In genomic region chr16:24007934-24008333, GRCh38 we compare ENCODE assay signal across 22 cellular contexts.
DNase-seq lines count a peak whose midpoint lies in the region; ATAC-seq, FAIRE-seq and TF ChIP-seq lines count a peak whose summit lies in the region.
"Had no signal": no experiment of that assay in that cellular context is flagged by ENCODE, and none has a peak within 500 bp of the region (broad histone marks: within the 10 kb centered on the region; RNA-seq: fewer than 3 reads in every experiment).

No MANE protein-coding gene starts in this region.

- H3K36me3 Mint-ChIP-seq in IgD-negative memory B cell = peaks cover 5% of the 10 kb centered on the region
- peaks cover 10% of the 10 kb centered on the region for H3K36me3 Mint-ChIP-seq in T-helper 2 cell treated with Interferon-gamma antibody and Interleukin-4, amounts not matched to agents 5 μg/mL and 100 μg/mL, for 36 hours (ENCODE audit: low read depth)

- FAIRE-seq in K562 (lab: Jason Lieb, UNC) = peak; percentile 15
- FAIRE-seq: A204.1, GM19239 had no signal

- in situ Hi-C loops in K562 (cut with MboI) = no loop called here

- WGBS in K562 (ENCODE audit: insufficient coverage, low coverage, missing lambda C conversion rate) = 73% methylated on average over 1 of the region's 1 CpG

- peaks cover 0 to 62% (median 0%) of the 10 kb centered on the region in 11 experiments; a peak in 4 of 22 replicates for H4K20me1 ChIP-seq in BLaER1 treated with 17β-estradiol and CSF1 and Interleukin-3, amounts not matched to agents 10 nM and 100 nM
- H4K20me1 ChIP-seq in K562 (replicated peaks; ENCODE audit: control insufficient read depth, insufficient read depth, low read length) = no peaks in the 10 kb centered on the region

- H3K9me3 Mint-ChIP-seq in IgD-negative memory B cell = no peaks in the 10 kb centered on the region
- no peaks in the 10 kb centered on the region for H3K9me3 Mint-ChIP-seq in T-helper 2 cell treated with Interferon-gamma antibody and Interleukin-4, amounts not matched to agents 5 μg/mL and 100 μg/mL, for 36 hours

- H3K4me1 Mint-ChIP-seq in IgD-negative memory B cell = peaks cover 65 to 80% (median 70%) of the 10 kb centered on the region in 3 donors
- H3K4me1 Mint-ChIP-seq in T-helper 2 cell treated with Interferon-gamma antibody and Interleukin-4, amounts not matched to agents 5 μg/mL and 100 μg/mL, for 36 hours (ENCODE audit: low read depth) = peaks cover 20% of the 10 kb centered on the region

- H3K27me3 Mint-ChIP-seq in IgD-negative memory B cell = no peaks in the 10 kb centered on the region
- no peaks in the 10 kb centered on the region for H3K27me3 Mint-ChIP-seq in T-helper 2 cell treated with Interferon-gamma antibody and Interleukin-4, amounts not matched to agents 5 μg/mL and 100 μg/mL, for 36 hours (ENCODE audit: low read depth)

- peaks cover 0 to 59% (median 2%) of the 10 kb centered on the region in 11 experiments; a peak in 5 of 22 replicates for H3K36me3 ChIP-seq in BLaER1 treated with 17β-estradiol and CSF1 and Interleukin-3, amounts not matched to agents 10 nM and 100 nM
- H3K36me3 ChIP-seq in K562 (ENCODE audit: control insufficient read depth, insufficient read depth, low read length) = peaks cover 91% of the 10 kb centered on the region
- peaks cover 20% of the 10 kb centered on the region for H3K36me3 ChIP-seq in neutrophil
- no peaks in the 10 kb centered on the region for H3K36me3 ChIP-seq in ascending aorta

- H3K9me3 ChIP-seq in BLaER1 treated with 17β-estradiol and CSF1 and Interleukin-3, amounts not matched to agents 10 nM and 100 nM (replicated peaks in 1 of 11) = no peaks in the 10 kb centered on the region
- H3K9me3 ChIP-seq in K562 (replicated peaks; ENCODE audit: control insufficient read depth, insufficient read depth, low read depth, low read length) = no peaks in the 10 kb centered on the region
- H3K9me3 ChIP-seq in neutrophil = no peaks in the 10 kb centered on the region
- no peaks in the 10 kb centered on the region for H3K9me3 ChIP-seq in ascending aorta
- H3K9me3 ChIP-seq: SK-N-SH had no signal

- no peak for DNase-seq in K562 (ENCODE audit: extremely low read depth in 1 of 4, low spot score in 3 of 4)
- no peak for DNase-seq in putamen (ENCODE audit: low spot score)
- no peak for DNase-seq in T-helper 2 cell treated with Interferon-gamma antibody and Interleukin-4, amounts not matched to agents 5 μg/mL and 100 μg/mL, for 36 hours (ENCODE audit: low spot score)
- DNase-seq in Right ventricle myocardium superior = no peak
- DNase-seq in ascending aorta (ENCODE audit: low spot score in 2 of 2) = no peak
- DNase-seq: EL, GF-D8, KG1, NCI-H1092, NCI-H1436 treated with DMSO at 0.1 percent for 48 hours, NCI-H1930, NCI-H510A, NCI-H748 treated with DMSO at 0.1 percent for 48 hours, PC-9, RPMI8226, SHP77 treated with DMSO at 0.1 percent for 48 hours had no signal

- TF ChIP-seq EP300 in K562 (IDR thresholded peaks at IDR 0.05; ENCODE audit: low read length) = no peak

- no peaks in the 10 kb centered on the region for H3K27me3 ChIP-seq in BLaER1 treated with 17β-estradiol and CSF1 and Interleukin-3, amounts not matched to agents 10 nM and 100 nM
- H3K27me3 ChIP-seq in K562 (ENCODE audit: control insufficient read depth in 2 of 2, insufficient read depth in 2 of 2, low read length in 2 of 2) = no peaks in the 10 kb centered on the region
- no peaks in the 10 kb centered on the region for H3K27me3 ChIP-seq in neutrophil
- H3K27me3 ChIP-seq in ascending aorta = no peaks in the 10 kb centered on the region

- peak overlapping the region in 2 of 11 experiments; percentile 18 to 29; a peak in 1 of 22 replicates for H3K9ac ChIP-seq in BLaER1 treated with 17β-estradiol and CSF1 and Interleukin-3, amounts not matched to agents 10 nM and 100 nM
- no peak overlapping the region; a peak in 1 of 4 replicates for H3K9ac ChIP-seq in K562 (ENCODE audit: insufficient read depth in 1 of 2, low read depth in 2 of 2, low read length in 2 of 2)
- H3K9ac ChIP-seq: SK-N-SH had no signal

- H3K4me1 ChIP-seq in BLaER1 treated with 17β-estradiol and CSF1 and Interleukin-3, amounts not matched to agents 10 nM and 100 nM = peaks cover 28 to 74% (median 55%) of the 10 kb centered on the region in 10 experiments
- peaks cover 4 to 15% of the 10 kb centered on the region in 2 experiments; a peak in 3 of 5 replicates for H3K4me1 ChIP-seq in K562 (replicated peaks in 1 of 2; ENCODE audit: control insufficient read depth in 2 of 2, insufficient read depth in 2 of 2, low read length in 2 of 2)
- H3K4me1 ChIP-seq in neutrophil (ENCODE audit: control insufficient read depth in 1 of 2, insufficient read depth in 1 of 2, low read depth in 1 of 2, low read length in 1 of 2) = peaks cover 40 to 48% of the 10 kb centered on the region in 2 experiments
- H3K4me1 ChIP-seq in ascending aorta = no peaks in the 10 kb centered on the region

- H3K9me1 ChIP-seq in K562 (ENCODE audit: control insufficient read depth, insufficient read depth, low read length) = peaks cover 2% of the 10 kb centered on the region

- no TSS peak for BruUV-seq in K562 (replicated peaks; lab: Mats Ljungman, UMichigan)

- intact Hi-C loops in K562 (cut with micrococcal nuclease) (no loop called here), Right ventricle myocardium superior (cut with DNase I) (no loop called here), ascending aorta (cut with DNase I) (no loop called here)

- no peak for ATAC-seq in K562
- ATAC-seq in Right ventricle myocardium superior (ENCODE audit: poor library complexity) = no peak

- H3K4me3 Mint-ChIP-seq in IgD-negative memory B cell = no peak overlapping the region
- no peak overlapping the region for H3K4me3 Mint-ChIP-seq in T-helper 2 cell treated with Interferon-gamma antibody and Interleukin-4, amounts not matched to agents 5 μg/mL and 100 μg/mL, for 36 hours

- peak overlapping the region in 7 of 11 experiments; percentile 25 to 77 (median 64); a peak in 14 of 22 replicates for H3K4me2 ChIP-seq in BLaER1 treated with 17β-estradiol and CSF1 and Interleukin-3, amounts not matched to agents 10 nM and 100 nM
- no peak overlapping the region for H3K4me2 ChIP-seq in K562 (ENCODE audit: insufficient read depth, low read length)
- H3K4me2 ChIP-seq: PC-9, SK-N-SH had no signal

- CTCF ChIA-PET in K562 (lab: Yijun Ruan, JAX; ENCODE audit: low intra/inter-chr PET ratio) = no interaction called here

- H3K27ac ChIP-seq in BLaER1 treated with 17β-estradiol and CSF1 and Interleukin-3, amounts not matched to agents 10 nM and 100 nM = peak overlapping the region in 3 of 11 experiments; percentile 35 to 62 (median 43); a peak in 7 of 22 replicates
- H3K27ac ChIP-seq in K562 (ENCODE audit: extremely low read depth, low read depth, low read length) (peak overlapping the region; percentile 2; the same call in 1 of the 3 replicates), neutrophil (peak overlapping the region; percentile 58), ascending aorta (no peak overlapping the region)
- H3K27ac ChIP-seq: PC-9 had no signal

- peaks cover 53% of the 10 kb centered on the region for H3K79me2 ChIP-seq in K562 (ENCODE audit: control insufficient read depth, insufficient read depth, low read length)

- no peak overlapping the region for H2AFZ ChIP-seq in K562 (ENCODE audit: low read depth, low read length)
- H2AFZ ChIP-seq: PC-9 had no signal

- no peak for TF ChIP-seq POLR2A in K562 (conservative IDR thresholded peaks at IDR 0.05)

- POLR2A ChIA-PET in K562 (lab: Yijun Ruan, JAX) = no interaction called here

- H3K4me3 ChIP-seq in BLaER1 treated with 17β-estradiol and CSF1 and Interleukin-3, amounts not matched to agents 10 nM and 100 nM = no peak overlapping the region
- H3K4me3 ChIP-seq in K562 = no peak overlapping the region
- H3K4me3 ChIP-seq in neutrophil (ENCODE audit: low read depth in 1 of 2, low read length in 1 of 2) = no peak overlapping the region
- no peak overlapping the region for H3K4me3 ChIP-seq in ascending aorta
- H3K4me3 ChIP-seq: PC-9 had no signal

- H3K27ac Mint-ChIP-seq in IgD-negative memory B cell = peak overlapping the region; percentile 58 to 91 (median 86)
- no peak overlapping the region for H3K27ac Mint-ChIP-seq in T-helper 2 cell treated with Interferon-gamma antibody and Interleukin-4, amounts not matched to agents 5 μg/mL and 100 μg/mL, for 36 hours

- TF ChIP-seq RAD21 in K562 (CRISPR knock-in tag; conservative IDR thresholded peaks at IDR 0.05 in 1 of 2, IDR thresholded peaks at IDR 0.05 in 1 of 2) = no peak

- no peak for TF ChIP-seq CTCF in K562 (IDR thresholded peaks at IDR 0.05 in 2 of 3, conservative IDR thresholded peaks at IDR 0.05 in 1 of 3; ENCODE audit: insufficient read depth in 2 of 3, low read depth in 1 of 3, low read length in 3 of 3)
- no peak for TF ChIP-seq CTCF in neutrophil (IDR thresholded peaks at IDR 0.05)
- TF ChIP-seq CTCF in ascending aorta (IDR thresholded peaks at IDR 0.05) = no peak

TF ChIP-seq in K562, 482 proteins besides CTCF, POLR2A, EP300 and RAD21 (continues in another document):
- TF ChIP-seq ZNF398 (CRISPR knock-in tag; IDR thresholded peaks at IDR 0.05) (no peak), POLR2AphosphoS2 (IDR thresholded peaks at IDR 0.05; ENCODE audit: low read length) (peak; percentile 57; the same call in 1 of the 2 replicates), KDM1A (IDR thresholded peaks at IDR 0.05) (0 out of 4 replicates have a peak, but pooled peaks of 1 of the 2 experiments have one; percentile 17), RBM25 (IDR thresholded peaks at IDR 0.05; ENCODE audit: low read depth, low read length, severe bottlenecking) (peak; percentile 61), BCOR (IDR thresholded peaks at IDR 0.05) (peak; percentile 53; the same call in 1 of the 2 replicates), ADNP (tag; IDR thresholded peaks at IDR 0.05) (peak; percentile 65)

Comparison
In these comparisons a context has a peak if more than half of its experiments do, and no peak if none do; other contexts are left out.
1. H3K27ac ChIP-seq: peak in K562 (single experiment) and neutrophil (single experiment); none in ascending aorta (0 of 2).